ENCODE assay signal across 9 cellular contexts in the genomic region with DNA sequence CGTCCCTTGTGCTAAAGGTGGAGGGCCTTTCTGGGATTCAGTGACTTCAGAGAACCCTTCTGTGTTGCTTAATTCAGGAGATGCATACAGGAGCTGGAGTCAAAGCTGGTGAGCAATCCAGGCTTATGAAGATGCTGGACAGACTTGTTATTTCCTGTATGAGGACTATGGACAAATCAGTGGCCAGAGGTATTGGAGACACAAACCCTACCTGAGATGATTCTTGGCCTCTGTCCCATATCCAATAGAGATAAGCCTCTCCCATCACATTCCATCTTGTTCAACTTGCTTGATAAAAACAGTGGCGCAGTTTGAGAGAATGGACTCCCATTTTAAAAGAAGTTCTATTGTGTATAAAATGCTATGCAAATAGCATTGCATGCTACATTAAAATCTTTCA. TPM values are rescaled to one million over a fixed set of nuclear protein-coding genes. Genes with fewer than 3 reads are reported as not detected.
"Had no signal": no experiment of that assay in that cellular context is flagged by ENCODE, and none has a peak within 500 bp of the region (broad histone marks: within the 10 kb centered on the region; RNA-seq: fewer than 3 reads in every experiment).

A gene (minus strand): TSS at position 101 of the 400 bp plus-strand sequence. CDS start 4,630 bp downstream, outside the sequence.

- DNase-seq: GM23248, GOT3, H9, HCEC 1CT, IMR-90 had no signal

- H3K27ac ChIP-seq: GM23248 had no signal

- H2AFZ ChIP-seq: GM23248 had no signal

- H3K9ac ChIP-seq: GM23248 had no signal

- ATAC-seq: K562 had no signal

- H3K4me3 ChIP-seq: GM23248, K562 had no signal

- FAIRE-seq: H54, HTR-8/SVneo, K562 had no signal

RNA-seq across cellular contexts. Expression of the gene that starts here (rescaled TPM):
- total RNA-seq: GM23248, H9, HT-29, IMR-90, K562 had no signal
- polyA plus RNA-seq: GM23248, IMR-90, K562 had no signal
